12 cellular contexts compared by ENCODE assay signal in the genomic region with DNA sequence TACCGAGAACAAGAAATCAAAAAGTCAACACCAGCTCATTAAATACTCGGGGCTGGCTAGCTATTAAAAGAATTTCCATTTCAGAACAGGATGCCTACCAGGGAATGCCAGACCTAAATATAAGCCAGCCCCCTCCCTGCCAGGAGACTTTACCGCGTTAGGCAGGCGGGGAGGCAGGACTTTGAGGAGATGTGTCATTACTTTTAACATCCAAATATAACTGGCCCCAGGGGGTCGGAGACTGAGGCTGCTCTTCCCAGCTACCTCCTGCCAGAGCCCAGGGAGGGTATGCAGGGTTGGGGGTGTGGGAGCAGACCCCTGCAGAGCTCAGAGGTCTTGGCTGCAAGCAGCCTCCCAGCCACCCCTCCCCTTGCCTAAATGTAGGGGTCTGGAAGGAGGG.
"Had no signal": no experiment of that assay in that cellular context is flagged by ENCODE, and none has a peak within 500 bp of the region (broad histone marks: within the 10 kb centered on the region; RNA-seq: fewer than 3 reads in every experiment).

No MANE protein-coding gene starts in this region.

- H3K9me3 ChIP-seq: pancreas had no signal

- H3K4me3 Mint-ChIP-seq: activated naive CD8-positive, alpha-beta T cell; brain; dendritic cell treated with granulocyte-macrophage colony-stimulating factor and Interleukin-4, amounts not matched to agents 40 ng/mL and 50 ng/mL, for 4 days; mesothelial cell of epicardium; stimulated activated memory B cell treated with anti-CD40 and anti-IgM and Interleukin-4, amounts not matched to agents 10 μg/mL and 1 μg/mL and 100 μg/mL, for 72 hours had no signal

- H3K27ac Mint-ChIP-seq: activated naive CD8-positive, alpha-beta T cell; dendritic cell treated with granulocyte-macrophage colony-stimulating factor and Interleukin-4, amounts not matched to agents 40 ng/mL and 50 ng/mL, for 4 days; mesothelial cell of epicardium; stimulated activated memory B cell treated with anti-CD40 and anti-IgM and Interleukin-4, amounts not matched to agents 10 μg/mL and 1 μg/mL and 100 μg/mL, for 72 hours had no signal

- H3K27me3 Mint-ChIP-seq: activated naive CD8-positive, alpha-beta T cell had no signal

- DNase-seq: cerebellar nuclear complex, erythroblast, hypothalamus, pancreas, retina, tibial artery had no signal

- H3K9me3 Mint-ChIP-seq: dendritic cell treated with granulocyte-macrophage colony-stimulating factor and Interleukin-4, amounts not matched to agents 40 ng/mL and 50 ng/mL, for 4 days; mesothelial cell of epicardium; stimulated activated memory B cell treated with anti-CD40 and anti-IgM and Interleukin-4, amounts not matched to agents 10 μg/mL and 1 μg/mL and 100 μg/mL, for 72 hours had no signal

- H3K36me3 Mint-ChIP-seq: activated naive CD8-positive, alpha-beta T cell; mesothelial cell of epicardium; stimulated activated memory B cell treated with anti-CD40 and anti-IgM and Interleukin-4, amounts not matched to agents 10 μg/mL and 1 μg/mL and 100 μg/mL, for 72 hours had no signal

- H3K27ac ChIP-seq: pancreas, tibial artery had no signal

- H3K4me1 Mint-ChIP-seq: mesothelial cell of epicardium had no signal

- H3K4me1 ChIP-seq: pancreas, tibial artery had no signal

- H3K36me3 ChIP-seq: pancreas, tibial artery had no signal

- H3K4me3 ChIP-seq: pancreas, smooth muscle cell, tibial artery had no signal

- H3K27me3 ChIP-seq: pancreas had no signal
